Comparison of ENCODE assay signal across 13 cellular contexts in genomic region chr5:113232667-113233066, GRCh38.
A peak's percentile ranks its signal among the peaks of the same experiment; 100 is the strongest.
DNase-seq lines count a peak whose midpoint lies in the region; TF ChIP-seq lines count a peak whose summit lies in the region.
"Had no signal": no experiment of that assay in that cellular context is flagged by ENCODE, and none has a peak within 500 bp of the region (broad histone marks: within the 10 kb centered on the region; RNA-seq: fewer than 3 reads in every experiment).

No MANE protein-coding gene starts in this region.

- H3K4me2 ChIP-seq in mesenchymal stem cell (ENCODE audit: low read length, poor library complexity, severe bottlenecking): no peak overlapping the region

- TF ChIP-seq CTCF in choroid plexus epithelial cell (conservative IDR thresholded peaks at IDR 0.05; ENCODE audit: low read depth, low read length): no peak

- no peak overlapping the region for H3K27ac ChIP-seq in mesenchymal stem cell (ENCODE audit: low read length, poor library complexity, severe bottlenecking)
- H3K27ac ChIP-seq: tibial artery had no signal

- peak overlapping the region; percentile 46 for H3K9ac ChIP-seq in mesenchymal stem cell (ENCODE audit: low read length)

- no peak overlapping the region for H3K4me3 ChIP-seq in choroid plexus epithelial cell (ENCODE audit: low read depth, low read length)
- H3K4me3 ChIP-seq in mesenchymal stem cell (ENCODE audit: insufficient read depth in 1 of 2, low read depth in 1 of 2, low read length in 2 of 2): peak overlapping the region in 1 of 2 experiments; percentile 4
- H3K4me3 ChIP-seq: HAP-1, tibial artery had no signal

- no peaks in the 10 kb centered on the region for H3K36me3 ChIP-seq in mesenchymal stem cell (ENCODE audit: control insufficient read depth in 1 of 2, insufficient read depth in 2 of 2, low read depth in 1 of 2, low read length in 2 of 2)
- H3K36me3 ChIP-seq: HAP-1, tibial artery had no signal

- H3K4me1 ChIP-seq in mesenchymal stem cell (ENCODE audit: control insufficient read depth, insufficient read depth, low read depth, low read length): peaks cover 2% of the 10 kb centered on the region

- H3K14ac ChIP-seq in mesenchymal stem cell (ENCODE audit: low read length in 2 of 2): no peak overlapping the region

- no peak overlapping the region for H3K23ac ChIP-seq in mesenchymal stem cell (ENCODE audit: low read length in 2 of 2)

- no peak overlapping the region for H2BK15ac ChIP-seq in mesenchymal stem cell (ENCODE audit: low read depth, poor library complexity, severe bottlenecking)

- no peak overlapping the region for H4K91ac ChIP-seq in mesenchymal stem cell (ENCODE audit: low read length)

- WGBS in mesenchymal stem cell: 100% methylated on average over 1 of the region's 2 CpGs

- no peak overlapping the region for H2BK5ac ChIP-seq in mesenchymal stem cell (ENCODE audit: low read depth, low read length, poor library complexity, severe bottlenecking)

- no peak overlapping the region for H3K4ac ChIP-seq in mesenchymal stem cell (ENCODE audit: low read depth in 1 of 2, low read length in 2 of 2)

- H3K27me3 ChIP-seq in mesenchymal stem cell (ENCODE audit: control insufficient read depth in 1 of 2, insufficient read depth in 1 of 2, low read length in 2 of 2): no peaks in the 10 kb centered on the region
- H3K27me3 ChIP-seq: tibial artery had no signal

- peak; percentile 81 for DNase-seq in DMS 273 treated with DMSO at 0.1 percent for 48 hours (lab: John Stamatoyannopoulos, UW)
- DNase-seq in NCI-H524 treated with DMSO at 0.1 percent for 48 hours (lab: John Stamatoyannopoulos, UW): peak; percentile 66
- DNase-seq in choroid plexus epithelial cell (ENCODE audit: low read depth): peak; percentile 75
- DNase-seq in mesenchymal stem cell: no peak
- DNase-seq in NCI-H748 (lab: John Stamatoyannopoulos, UW; ENCODE audit: unreplicated experiment): no peak
- DNase-seq in GM19240 (ENCODE audit: insufficient read length, low spot score): no peak
- no peak for DNase-seq in NK-92 treated with Interleukin-12 subunit alpha and Interleukin-12 subunit beta, amount 100 ng/mL, for 24 hours (lab: John Stamatoyannopoulos, UW)
- DNase-seq in HPDE6-E6E7 (ENCODE audit: extremely low spot score): no peak
- DNase-seq: Calu3, NCI-H2081, T-cell, tibial artery had no signal

- no peaks in the 10 kb centered on the region for H3K9me3 ChIP-seq in mesenchymal stem cell (ENCODE audit: control insufficient read depth, low read length)
- H3K9me3 ChIP-seq: HAP-1, tibial artery had no signal

- no peak overlapping the region for H2BK12ac ChIP-seq in mesenchymal stem cell (ENCODE audit: low read length in 2 of 2)

- H3K79me1 ChIP-seq in mesenchymal stem cell (replicated peaks; ENCODE audit: low read length, poor library complexity, severe bottlenecking): peaks cover 8% of the 10 kb centered on the region

- H4K8ac ChIP-seq in mesenchymal stem cell (ENCODE audit: low read length): no peak overlapping the region

- H2AFZ ChIP-seq in mesenchymal stem cell (ENCODE audit: low read depth, low read length): no peak overlapping the region

- H2BK120ac ChIP-seq in mesenchymal stem cell (ENCODE audit: low read depth, low read length): no peak overlapping the region

- H2AK5ac ChIP-seq in mesenchymal stem cell (ENCODE audit: low read length, severe bottlenecking): no peak overlapping the region

- H3K18ac ChIP-seq in mesenchymal stem cell (ENCODE audit: low read depth in 1 of 2, low read length in 2 of 2): no peak overlapping the region

Comparison
In these comparisons a context has a peak if more than half of its experiments do, and no peak if none do; other contexts are left out.
1. DNase-seq: peak in DMS 273 treated with DMSO at 0.1 percent for 48 hours (single experiment), NCI-H524 treated with DMSO at 0.1 percent for 48 hours (single experiment) and choroid plexus epithelial cell (single experiment); none in mesenchymal stem cell (single experiment), NCI-H748 (single experiment), GM19240 (single experiment), NK-92 treated with Interleukin-12 subunit alpha and Interleukin-12 subunit beta, amount 100 ng/mL, for 24 hours (single experiment) and HPDE6-E6E7 (single experiment).